In the genomic region with DNA sequence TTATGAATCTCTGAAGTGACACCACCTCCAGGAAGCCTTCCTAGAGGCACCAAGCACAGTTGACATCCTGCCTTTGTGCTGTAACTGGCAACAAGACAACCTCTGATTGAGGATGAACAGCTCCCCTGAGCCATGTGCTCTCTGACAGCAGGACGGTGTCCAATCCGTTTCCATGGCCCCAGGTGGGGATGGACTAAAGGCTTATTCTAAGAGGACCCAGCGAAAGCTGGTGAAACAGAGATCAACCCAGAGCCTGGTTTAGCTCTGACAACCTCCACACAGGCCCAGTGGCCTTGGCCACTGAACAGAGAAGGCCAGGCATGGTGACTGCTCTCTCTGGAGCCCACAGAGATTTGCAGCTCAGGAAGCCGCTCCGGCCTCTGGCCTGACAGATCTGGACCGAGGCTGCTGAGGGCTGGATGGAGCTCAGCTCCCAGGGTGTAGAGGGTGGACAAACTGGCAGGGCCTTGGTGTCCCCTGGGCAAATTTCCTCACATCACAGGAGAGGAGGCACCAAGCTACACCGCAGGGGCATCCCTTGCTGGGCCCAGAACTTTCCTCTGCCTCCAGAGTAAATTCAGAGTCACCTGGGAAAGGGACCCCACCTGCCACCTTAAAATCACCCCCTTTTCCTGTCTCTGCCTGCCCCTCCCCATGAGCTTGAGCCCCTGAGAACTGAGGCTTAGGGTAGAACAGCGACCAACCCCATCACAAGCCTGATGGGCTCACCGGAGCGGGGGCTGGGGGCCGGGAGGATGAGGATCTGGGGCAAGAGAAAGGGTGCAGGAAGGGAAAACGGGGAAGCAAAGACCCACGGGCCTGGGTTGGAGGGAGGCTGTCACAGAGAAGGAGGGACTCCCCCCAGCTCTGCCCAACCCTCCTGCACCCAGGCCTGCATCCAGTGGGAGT, we compare ENCODE assay signal across 22 cellular contexts. TPM values are rescaled to one million over a fixed set of nuclear protein-coding genes. Genes with fewer than 3 reads are reported as not detected.
DNase-seq lines count a peak whose midpoint lies in the region; TF ChIP-seq lines count a peak whose summit lies in the region.
"Had no signal": no experiment of that assay in that cellular context is flagged by ENCODE, and none has a peak within 500 bp of the region (broad histone marks: within the 10 kb centered on the region; RNA-seq: fewer than 3 reads in every experiment).

No MANE protein-coding gene starts in this region.

- H3K4me1 ChIP-seq in Peyer's patch, result no peaks in the 10 kb centered on the region
- no peaks in the 10 kb centered on the region for H3K4me1 ChIP-seq in stomach
- H3K4me1 ChIP-seq: spleen had no signal

- no peak overlapping the region for H3K4me3 ChIP-seq in Peyer's patch
- H3K4me3 ChIP-seq in stomach, result no peak overlapping the region
- H3K4me3 ChIP-seq: GM12878, MG63, spleen had no signal

- H3K36me3 ChIP-seq in Peyer's patch (no peaks in the 10 kb centered on the region), stomach (no peaks in the 10 kb centered on the region)
- H3K36me3 ChIP-seq: MG63, spleen had no signal

- DNase-seq in CD14-positive monocyte (ENCODE audit: low spot score), result peak; percentile 35
- DNase-seq in Peyer's patch, result peak in 2 of 3 donors; percentile 25 to 28
- DNase-seq in endothelial cell (ENCODE audit: low spot score), result no peak
- DNase-seq in stomach, result peak; percentile 22
- DNase-seq in NCI-H1417 treated with DMSO at 0.1 percent for 48 hours (lab: John Stamatoyannopoulos, UW), result no peak
- DNase-seq in NCI-H774 (lab: John Stamatoyannopoulos, UW), result no peak
- no peak for DNase-seq in AML-193 (lab: John Stamatoyannopoulos, UW)
- DNase-seq: activated CD4-positive, alpha-beta memory T cell treated with anti-CD3 and anti-CD28 coated beads, Interleukin-2, amount 10 ng/mL, durations not matched to agents 7 days and 5 days; activated T-cell treated with anti-CD3 and anti-CD28 coated beads, Interleukin-2, amount 50 U/mL, for 72 hours; MG63; NCI-H1436 treated with DMSO at 0.1 percent for 48 hours; NCI-H526 treated with DMSO at 0.1 percent for 48 hours; spleen; stimulated activated CD4-positive, alpha-beta T cell treated with anti-CD3 and anti-CD28 coated beads, Interleukin-4, amount 100 ng/mL, for 4 hours; T-helper 1 cell had no signal

- H3K27ac ChIP-seq in Peyer's patch, result no peak overlapping the region
- H3K27ac ChIP-seq in stomach, result no peak overlapping the region
- H3K27ac ChIP-seq: spleen had no signal

- TF ChIP-seq POLR2A in Peyer's patch (IDR thresholded peaks at IDR 0.05), result no peak
- no peak for TF ChIP-seq POLR2A in stomach (IDR thresholded peaks at IDR 0.05)

- H3K4me3 Mint-ChIP-seq in CD14-positive monocyte, result no peak overlapping the region
- H3K4me3 Mint-ChIP-seq in endothelial cell (ENCODE audit: unreplicated experiment), result peak overlapping the region; percentile 37
- H3K4me3 Mint-ChIP-seq: activated CD4-positive, alpha-beta memory T cell treated with anti-CD3 and anti-CD28 coated beads, Interleukin-2, amount 10 ng/mL, durations not matched to agents 7 days and 5 days; activated T-cell treated with anti-CD3 and anti-CD28 coated beads, Interleukin-2, amount 50 U/mL, for 72 hours; IgD-negative memory B cell had no signal

- no peak for TF ChIP-seq EP300 in stomach (IDR thresholded peaks at IDR 0.05)

- H3K36me3 Mint-ChIP-seq in CD14-positive monocyte, result no peaks in the 10 kb centered on the region
- no peaks in the 10 kb centered on the region for H3K36me3 Mint-ChIP-seq in endothelial cell (ENCODE audit: low read depth, unreplicated experiment)
- H3K36me3 Mint-ChIP-seq: activated naive CD4-positive, alpha-beta T cell treated with anti-CD3 and anti-CD28 coated beads, Interleukin-2, amount 50 U/mL, for 72 hours had no signal

- intact Hi-C loops in CD14-positive monocyte (cut with micrococcal nuclease), result no loop called here
- intact Hi-C loops in stomach (cut with DNase I; ENCODE audit: low total_unique reads), result no loop called here

- WGBS in stomach, 5 donors, result 71 to 85% (median 80%) methylated on average over 11 to 13 of the region's 13 CpGs

- H3K27me3 ChIP-seq in Peyer's patch, result no peaks in the 10 kb centered on the region
- peaks cover 0 to 58% (median 0%) of the 10 kb centered on the region in 3 donors for H3K27me3 ChIP-seq in stomach
- H3K27me3 ChIP-seq: MG63 had no signal

- no peaks in the 10 kb centered on the region for H3K4me1 Mint-ChIP-seq in CD14-positive monocyte
- H3K4me1 Mint-ChIP-seq in endothelial cell (ENCODE audit: unreplicated experiment), result no peaks in the 10 kb centered on the region
- H3K4me1 Mint-ChIP-seq: activated CD4-positive, alpha-beta memory T cell treated with anti-CD3 and anti-CD28 coated beads, Interleukin-2, amount 10 ng/mL, durations not matched to agents 7 days and 5 days; IgD-negative memory B cell had no signal

- H3K9me3 Mint-ChIP-seq in CD14-positive monocyte (peaks cover 0 to 13% (median 3%) of the 10 kb centered on the region in 7 donors), endothelial cell (ENCODE audit: unreplicated experiment) (no peaks in the 10 kb centered on the region)
- H3K9me3 Mint-ChIP-seq: activated CD4-positive, alpha-beta memory T cell treated with anti-CD3 and anti-CD28 coated beads, Interleukin-2, amount 10 ng/mL, durations not matched to agents 7 days and 5 days; activated naive CD4-positive, alpha-beta T cell treated with anti-CD3 and anti-CD28 coated beads, Interleukin-2, amount 50 U/mL, for 72 hours had no signal

- H3K9me3 ChIP-seq in Peyer's patch (no peaks in the 10 kb centered on the region), stomach (no peaks in the 10 kb centered on the region)
- H3K9me3 ChIP-seq: MG63 had no signal

- H3K27ac Mint-ChIP-seq in CD14-positive monocyte (no peak overlapping the region), endothelial cell (ENCODE audit: unreplicated experiment) (no peak overlapping the region)
- H3K27ac Mint-ChIP-seq: activated CD4-positive, alpha-beta memory T cell treated with anti-CD3 and anti-CD28 coated beads, Interleukin-2, amount 10 ng/mL, durations not matched to agents 7 days and 5 days; activated naive CD4-positive, alpha-beta T cell treated with anti-CD3 and anti-CD28 coated beads, Interleukin-2, amount 50 U/mL, for 72 hours; activated T-cell treated with anti-CD3 and anti-CD28 coated beads, Interleukin-2, amount 50 U/mL, for 72 hours; IgD-negative memory B cell had no signal

- H3K27me3 Mint-ChIP-seq in CD14-positive monocyte (ENCODE audit: low read depth in 3 of 3) (peaks cover 1 to 18% (median 16%) of the 10 kb centered on the region in 3 donors), endothelial cell (ENCODE audit: unreplicated experiment) (peaks cover 3% of the 10 kb centered on the region)
- H3K27me3 Mint-ChIP-seq: activated CD4-positive, alpha-beta memory T cell treated with anti-CD3 and anti-CD28 coated beads, Interleukin-2, amount 10 ng/mL, durations not matched to agents 7 days and 5 days; IgD-negative memory B cell had no signal

- TF ChIP-seq CTCF in CD14-positive monocyte (IDR thresholded peaks at IDR 0.05) (no peak), Peyer's patch (IDR thresholded peaks at IDR 0.05) (no peak), endothelial cell (IDR thresholded peaks at IDR 0.05; ENCODE audit: unreplicated experiment) (no peak), stomach (IDR thresholded peaks at IDR 0.05) (no peak)

RNA-seq across cellular contexts. Expression of a gene that starts 40.2 kb away (rescaled TPM):
- polyA plus RNA-seq in CD14-positive monocyte (not detected), stomach (not detected)
- total RNA-seq in Peyer's patch (not detected), endothelial cell (ENCODE audit: unreplicated experiment) (not detected), stomach (under 1 TPM in 1 of 5 donors, not detected in 4; 0.37 TPM)
- total RNA-seq: activated CD4-positive, alpha-beta memory T cell treated with anti-CD3 and anti-CD28 coated beads, Interleukin-2, amount 10 ng/mL, durations not matched to agents 7 days and 5 days; activated naive CD4-positive, alpha-beta T cell treated with anti-CD3 and anti-CD28 coated beads, Interleukin-2, amount 50 U/mL, for 72 hours; activated T-cell treated with anti-CD3 and anti-CD28 coated beads, Interleukin-2, amount 50 U/mL, for 72 hours; glomerular endothelial cell; GM12878; left colon; mucosa of gallbladder; spleen; subcutaneous adipose tissue had no signal
- polyA plus RNA-seq: GM12878, IgD-negative memory B cell, spleen had no signal

Comparison
In these comparisons a context has a peak if more than half of its experiments do, and no peak if none do; other contexts are left out.
1. DNase-seq: peak in CD14-positive monocyte (single experiment), Peyer's patch (2 of 3) and stomach (single experiment); none in endothelial cell (single experiment), NCI-H1417 treated with DMSO at 0.1 percent for 48 hours (single experiment), NCI-H774 (single experiment) and AML-193 (0 of 2).